8 cellular contexts compared by ENCODE assay signal in genomic region chr7:112938895-112939588, GRCh38.
DNase-seq lines count a peak whose midpoint lies in the region; ATAC-seq, FAIRE-seq and TF ChIP-seq lines count a peak whose summit lies in the region.

No MANE protein-coding gene starts in this region.

- ATAC-seq in A549 (peak; percentile 9 to 49; a peak in 4 of 6 replicates), GM18858 (IDR thresholded peaks at IDR 0.05; ENCODE audit: unreplicated experiment) (peak; percentile 0)
- peak; percentile 31 for ATAC-seq in activated CD8-positive, alpha-beta T cell treated with anti-CD3 and anti-CD28 coated beads for 36 hours
- peak; percentile 30 for ATAC-seq in stimulated activated naive CD8-positive, alpha-beta T cell treated with anti-CD3 and anti-CD28 coated beads, Interleukin-15, Interleukin-2, amounts not matched to agents 100 U/mL and 50 U/mL, for 24 hours

- no peak for TF ChIP-seq EP300 in A549 (IDR thresholded peaks at IDR 0.05)

- TF ChIP-seq RAD21 in A549 (conservative IDR thresholded peaks at IDR 0.05 in 1 of 2, IDR thresholded peaks at IDR 0.05 in 1 of 2): no peak

- no peaks in the 10 kb centered on the region for H3K9me3 Mint-ChIP-seq in activated CD8-positive, alpha-beta T cell treated with anti-CD3 and anti-CD28 coated beads for 36 hours

- H3K4me2 ChIP-seq in A549: peak overlapping the region; percentile 87

- POLR2A ChIA-PET in A549 (lab: Yijun Ruan, JAX): interaction anchor here (0.7 to 1.2 kb wide), 4 partner anchors 9 to 488 kb away, joined by 3 to 8 read pairs (median 5); partner anchors contain the start of gene IFRD1
- POLR2A ChIA-PET in activated CD8-positive, alpha-beta T cell treated with anti-CD3 and anti-CD28 coated beads for 36 hours (lab: Charles Lee): interaction anchor here (1.5 kb wide), 1 partner anchor 149 kb away, joined by 5 read pairs; the partner anchor contains the start of gene TMEM168

- H3K27me3 ChIP-seq in mononuclear cell (ENCODE audit: insufficient read depth, low read length): peaks cover 3% of the 10 kb centered on the region

- TF ChIP-seq CTCF in A549 (IDR thresholded peaks at IDR 0.05): no peak
- no peak for TF ChIP-seq CTCF in activated CD8-positive, alpha-beta T cell treated with anti-CD3 and anti-CD28 coated beads for 36 hours (IDR thresholded peaks at IDR 0.05)

- H3K4me3 Mint-ChIP-seq in activated CD8-positive, alpha-beta T cell treated with anti-CD3 and anti-CD28 coated beads for 36 hours: peak overlapping the region; percentile 82

- FAIRE-seq in A549 (lab: Jason Lieb, UNC): no peak

- intact Hi-C loops in activated CD8-positive, alpha-beta T cell treated with anti-CD3 and anti-CD28 coated beads for 36 hours (cut with micrococcal nuclease): no loop called here

- H3K36me3 ChIP-seq in KOPT-K1 (ENCODE audit: insufficient read depth, low read length): peaks cover 22% of the 10 kb centered on the region

- peaks cover 7% of the 10 kb centered on the region for H3K36me3 Mint-ChIP-seq in activated CD8-positive, alpha-beta T cell treated with anti-CD3 and anti-CD28 coated beads for 36 hours (ENCODE audit: low read depth)

- peak overlapping the region; percentile 74 to 86 for H3K27ac ChIP-seq in A549
- peak overlapping the region; percentile 55 for H3K27ac ChIP-seq in KOPT-K1 (ENCODE audit: low read depth, low read length, poor library complexity, severe bottlenecking)

- no peaks in the 10 kb centered on the region for H3K27me3 Mint-ChIP-seq in activated CD8-positive, alpha-beta T cell treated with anti-CD3 and anti-CD28 coated beads for 36 hours

- peaks cover 40% of the 10 kb centered on the region for H3K4me1 Mint-ChIP-seq in activated CD8-positive, alpha-beta T cell treated with anti-CD3 and anti-CD28 coated beads for 36 hours (ENCODE audit: low read depth)

- H3K27ac Mint-ChIP-seq in activated CD8-positive, alpha-beta T cell treated with anti-CD3 and anti-CD28 coated beads for 36 hours: peak overlapping the region; percentile 95

- CTCF ChIA-PET in A549 (lab: Yijun Ruan, JAX): interaction anchor here (1.0 kb wide), 1 partner anchor 389 kb away, joined by 3 read pairs; no protein-coding TSS in a partner anchor
- CTCF ChIA-PET in activated CD8-positive, alpha-beta T cell treated with anti-CD3 and anti-CD28 coated beads for 36 hours (lab: Charles Lee): no interaction called here

- H3K4me1 ChIP-seq in A549 (peaks cover 10% of the 10 kb centered on the region; the same call in 2 of the 3 replicates), mononuclear cell (ENCODE audit: insufficient read depth, low read length) (peaks cover 16% of the 10 kb centered on the region)

- DNase-seq in A549 (ENCODE audit: low read depth in 1 of 2, low spot score in 1 of 2): peak in 1 of 2 experiments; percentile 21
- peak; percentile 73 for DNase-seq in activated CD8-positive, alpha-beta T cell treated with anti-CD3 and anti-CD28 coated beads for 36 hours
- peak; percentile 69 to 74 for DNase-seq in erythroblast (lab: John Stamatoyannopoulos, UW)
- DNase-seq in stimulated activated naive CD8-positive, alpha-beta T cell treated with anti-CD3 and anti-CD28 coated beads, Interleukin-15, Interleukin-2, amounts not matched to agents 100 U/mL and 50 U/mL, for 24 hours: peak; percentile 64
- no peak for DNase-seq in NCI-H1417 treated with DMSO at 0.1 percent for 48 hours (lab: John Stamatoyannopoulos, UW)

- no peaks in the 10 kb centered on the region for H3K9me3 ChIP-seq in A549
- H3K9me3 ChIP-seq in KOPT-K1 (ENCODE audit: insufficient read depth, low read length, poor library complexity, severe bottlenecking): no peaks in the 10 kb centered on the region
- no peaks in the 10 kb centered on the region for H3K9me3 ChIP-seq in mononuclear cell (ENCODE audit: low read depth, low read length)

- peak overlapping the region; percentile 81 for H3K4me3 ChIP-seq in A549
- peak overlapping the region; percentile 51 for H3K4me3 ChIP-seq in mononuclear cell (ENCODE audit: low read length)

- TF ChIP-seq POLR2A in A549 (IDR thresholded peaks at IDR 0.05; ENCODE audit: low read length) (no peak), erythroblast (IDR thresholded peaks at IDR 0.05; ENCODE audit: low read length) (no peak)

- WGBS in A549 (ENCODE audit: missing lambda C conversion rate): 12% methylated on average over 23 of the region's 26 CpGs

TF ChIP-seq in A549, 52 proteins besides CTCF, POLR2A, EP300 and RAD21:
- TF ChIP-seq SMC3 (IDR thresholded peaks at IDR 0.05) (no peak), REST (IDR thresholded peaks at IDR 0.05) (peak; percentile 24; the same call in 1 of the 2 replicates)
